Comparison of ENCODE assay signal across 8 cellular contexts in genomic region chr1:212608956-212609700, GRCh38. TPM values are rescaled to one million over a fixed set of nuclear protein-coding genes. Genes with fewer than 3 reads are reported as not detected.
A peak's percentile ranks its signal among the peaks of the same experiment; 100 is the strongest.
DNase-seq lines count a peak whose midpoint lies in the region; ATAC-seq, FAIRE-seq and TF ChIP-seq lines count a peak whose summit lies in the region.

No MANE protein-coding gene starts in this region.

- intact Hi-C loops in left cardiac atrium (cut with DNase I) (loop anchor here in 1 of 2 donors (5.0 kb wide), 1 partner anchor 132 kb away; no protein-coding TSS in a partner anchor), posterior vena cava (cut with DNase I) (no loop called here)

- POLR2A ChIA-PET in AG04449 (lab: Yijun Ruan, JAX), result interaction anchor here (0.5 to 2.3 kb wide), 24 partner anchors 8 to 379 kb away, joined by 3 to 42 read pairs (median 6); partner anchors contain the start of genes NENF, NSL1 and TATDN3

- CTCF ChIA-PET in AG04449 (lab: Yijun Ruan, JAX), result interaction anchor here (0.7 to 1.5 kb wide), 8 partner anchors 10 to 154 kb away, joined by 3 to 6 read pairs (median 4); no protein-coding TSS in a partner anchor

- ATAC-seq in GM18517 (IDR thresholded peaks at IDR 0.05; ENCODE audit: unreplicated experiment) (peak; percentile 10), HG03175 (IDR thresholded peaks at IDR 0.05; ENCODE audit: unreplicated experiment) (peak; percentile 22), left cardiac atrium (peak; percentile 9 to 18)

- peak overlapping the region; percentile 82 for H3K4me3 ChIP-seq in AG04449 (ENCODE audit: low read depth, low read length)

- peak; percentile 80 for TF ChIP-seq CTCF in AG04449 (IDR thresholded peaks at IDR 0.05; ENCODE audit: insufficient read depth, low read length, missing control alignments)

- FAIRE-seq in RCC 7860 (lab: Jason Lieb, UNC), result no peak

- DNase-seq in AG04449 (ENCODE audit: low read depth, low spot score), result no peak
- DNase-seq in RCC 7860 (ENCODE audit: low spot score), result peak; percentile 24
- DNase-seq in activated naive CD8-positive, alpha-beta T cell treated with anti-CD3 and anti-CD28 coated beads, Interleukin-2, amount 50 U/mL, for 16 hours (ENCODE audit: low read depth, low spot score), result peak; percentile 22
- peak; percentile 64 for DNase-seq in left cardiac atrium
- DNase-seq in posterior vena cava (ENCODE audit: low spot score), result peak; percentile 88
- no peak for DNase-seq in NCI-H1694 treated with DMSO at 0.1 percent for 48 hours (lab: John Stamatoyannopoulos, UW)

RNA-seq across cellular contexts. Expression of gene ATF3, which starts 0.6 kb away (rescaled TPM):
- total RNA-seq in left cardiac atrium (10 to 100 TPM; 19.2 to 30.7 TPM), posterior vena cava (100 to 1,000 TPM in 1 of 2 donors, 10 to 100 TPM in 1; 43.4 to 193 TPM)

Comparison
In these comparisons a context has a peak if more than half of its experiments do, and no peak if none do; other contexts are left out.
1. DNase-seq: peak in RCC 7860 (single experiment), activated naive CD8-positive, alpha-beta T cell treated with anti-CD3 and anti-CD28 coated beads, Interleukin-2, amount 50 U/mL, for 16 hours (single experiment), left cardiac atrium (single experiment) and posterior vena cava (single experiment); none in AG04449 (single experiment) and NCI-H1694 treated with DMSO at 0.1 percent for 48 hours (single experiment).
2. Peak in every context shown above with its lines, with median percentiles within 50 percentile points of each other: ATAC-seq.